Comparison of ENCODE assay signal across 12 cellular contexts in the genomic region with DNA sequence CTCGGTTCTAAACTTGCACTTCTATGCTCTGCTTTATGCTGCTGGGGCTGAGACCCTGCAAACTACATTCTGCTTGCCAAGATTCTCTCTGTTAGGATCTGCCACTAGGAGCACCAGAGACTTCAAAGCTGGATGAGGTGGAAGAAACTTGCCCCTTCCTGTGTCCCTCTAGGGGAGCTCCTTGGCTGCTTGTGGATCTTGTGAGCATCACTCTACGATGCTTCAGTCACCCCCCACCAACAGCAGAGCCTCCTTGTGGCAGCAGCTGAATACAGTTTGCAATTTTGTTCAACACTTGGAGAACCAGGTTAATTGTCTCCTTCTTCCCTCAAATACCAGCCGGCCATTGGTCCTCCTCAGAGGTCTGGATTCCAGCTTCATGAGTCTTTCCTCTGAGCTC.
DNase-seq lines count a peak whose midpoint lies in the region; FAIRE-seq and TF ChIP-seq lines count a peak whose summit lies in the region.
"Had no signal": no experiment of that assay in that cellular context is flagged by ENCODE, and none has a peak within 500 bp of the region (broad histone marks: within the 10 kb centered on the region; RNA-seq: fewer than 3 reads in every experiment).

No MANE protein-coding gene starts in this region.

- H3K18ac ChIP-seq in mesendoderm (ENCODE audit: low read length) = no peak overlapping the region

- H3K27ac ChIP-seq in mesendoderm (ENCODE audit: low read depth, low read length) = no peak overlapping the region
- H3K27ac ChIP-seq in kidney (ENCODE audit: low read depth in 2 of 2, low read length in 2 of 2) = no peak overlapping the region
- H3K27ac ChIP-seq: transverse colon had no signal

- no peaks in the 10 kb centered on the region for H3K79me2 ChIP-seq in mesendoderm (ENCODE audit: control insufficient read depth, insufficient read depth, low read length)

- H3K36me3 ChIP-seq in mesendoderm (ENCODE audit: control insufficient read depth, insufficient read depth, low read length) (no peaks in the 10 kb centered on the region), kidney (ENCODE audit: control insufficient read depth in 1 of 2, insufficient read depth in 2 of 2, low read length in 2 of 2) (no peaks in the 10 kb centered on the region)
- H3K36me3 ChIP-seq: transverse colon had no signal

- no peak overlapping the region for H4K8ac ChIP-seq in mesendoderm (ENCODE audit: low read depth, low read length)

- H3K79me1 ChIP-seq in mesendoderm (ENCODE audit: low read length) = no peaks in the 10 kb centered on the region

- H3K4me2 ChIP-seq in mesendoderm (ENCODE audit: low read length) = no peak overlapping the region

- in situ Hi-C loops in astrocyte of the spinal cord (cut with HindIII; ENCODE audit: low sequenced_read_pairs) = no loop called here

- no peak for FAIRE-seq in kidney (lab: Jason Lieb, UNC)
- FAIRE-seq: islet of Langerhans had no signal

- H2BK5ac ChIP-seq in mesendoderm (ENCODE audit: low read length) = no peak overlapping the region

- no peak overlapping the region for H4K5ac ChIP-seq in mesendoderm (ENCODE audit: low read length)

- no peak overlapping the region for H2BK120ac ChIP-seq in mesendoderm (ENCODE audit: low read depth, low read length)

- H2BK15ac ChIP-seq in mesendoderm (replicated peaks; ENCODE audit: low read depth) = no peak overlapping the region

- H3K4me3 ChIP-seq in astrocyte of the spinal cord (ENCODE audit: low read depth, low read length) (no peak overlapping the region), mesendoderm (ENCODE audit: low read length) (no peak overlapping the region), kidney (ENCODE audit: low read length in 2 of 2) (no peak overlapping the region)
- H3K4me3 ChIP-seq: transverse colon had no signal

- no peak overlapping the region for H3K9ac ChIP-seq in mesendoderm (ENCODE audit: low read length)
- no peak overlapping the region for H3K9ac ChIP-seq in kidney (ENCODE audit: low read length in 2 of 2)

- no peak overlapping the region for H3K56ac ChIP-seq in mesendoderm (ENCODE audit: low read length)

- no peak overlapping the region for H2AK5ac ChIP-seq in mesendoderm (ENCODE audit: low read length)

- H3K23ac ChIP-seq in mesendoderm (ENCODE audit: low read length) = no peak overlapping the region

- peak; percentile 32 for TF ChIP-seq CTCF in astrocyte of the spinal cord (IDR thresholded peaks at IDR 0.05; ENCODE audit: low read depth, low read length)
- TF ChIP-seq CTCF in kidney (IDR thresholded peaks at IDR 0.05; ENCODE audit: borderline replicate concordance, extremely low read depth, insufficient read depth) = no peak

- no peaks in the 10 kb centered on the region for H3K9me3 ChIP-seq in kidney (ENCODE audit: control insufficient read depth in 1 of 2, low read length in 2 of 2)
- H3K9me3 ChIP-seq: transverse colon had no signal

- no peaks in the 10 kb centered on the region for H3K27me3 ChIP-seq in mesendoderm (ENCODE audit: insufficient read depth, low read length, poor library complexity)
- H3K27me3 ChIP-seq: transverse colon had no signal

- no peak overlapping the region for H3K4ac ChIP-seq in mesendoderm (ENCODE audit: low read depth, low read length)

- intact Hi-C loops in kidney (cut with DNase I) = no loop called here
- intact Hi-C loops in posterior cingulate gyrus (cut with DNase I) = no loop called here

- no peaks in the 10 kb centered on the region for H3K4me1 ChIP-seq in mesendoderm (ENCODE audit: control insufficient read depth, low read depth, low read length)
- H3K4me1 ChIP-seq in kidney (ENCODE audit: control insufficient read depth in 1 of 2, insufficient read depth in 1 of 2, low read depth in 1 of 2, low read length in 2 of 2) = no peaks in the 10 kb centered on the region
- H3K4me1 ChIP-seq: transverse colon had no signal

- DNase-seq in DMS 273 treated with DMSO at 0.1 percent for 48 hours (lab: John Stamatoyannopoulos, UW) (peak; percentile 7), M059J (ENCODE audit: low read depth) (peak; percentile 4), astrocyte of the spinal cord (ENCODE audit: low read depth, low spot score) (peak; percentile 4), mesendoderm (peak; percentile 98), kidney (no peak), posterior cingulate gyrus (no peak), AG08396 (ENCODE audit: low spot score) (no peak)
- DNase-seq in activated naive CD4-positive, alpha-beta T cell (lab: John Stamatoyannopoulos, UW) = no peak
- DNase-seq: activated naive CD4-positive, alpha-beta T cell treated with anti-CD3 and anti-CD28 coated beads, Interleukin-2, amount 10 ng/mL, durations not matched to agents 7 days and 5 days; MV-4-11; transverse colon had no signal

- WGBS in mesendoderm (ENCODE audit: extremely low coverage, insufficient coverage, low lambda C conversion rate) = no CpG with 5 or more reads among the region's 3 CpGs

Comparison
In these comparisons a context has a peak if more than half of its experiments do, and no peak if none do; other contexts are left out.
1. DNase-seq: peak in DMS 273 treated with DMSO at 0.1 percent for 48 hours (single experiment), M059J (single experiment), astrocyte of the spinal cord (single experiment) and mesendoderm (single experiment); none in kidney (single experiment), posterior cingulate gyrus (0 of 10), activated naive CD4-positive, alpha-beta T cell (0 of 4) and AG08396 (single experiment).